Comparison of ENCODE assay signal across 15 cellular contexts in genomic region chr2:191333911-191334357, GRCh38.
A peak's percentile ranks its signal among the peaks of the same experiment; 100 is the strongest.
DNase-seq lines count a peak whose midpoint lies in the region; ATAC-seq, FAIRE-seq and TF ChIP-seq lines count a peak whose summit lies in the region.
"Had no signal": no experiment of that assay in that cellular context is flagged by ENCODE, and none has a peak within 500 bp of the region (broad histone marks: within the 10 kb centered on the region; RNA-seq: fewer than 3 reads in every experiment).

No MANE protein-coding gene starts in this region.

- peaks cover 10% of the 10 kb centered on the region for H3K4me1 Mint-ChIP-seq in nephron progenitor cell
- H3K4me1 Mint-ChIP-seq: B cell had no signal

- H3K4me3 ChIP-seq in left ventricle myocardium inferior: no peak overlapping the region
- H3K4me3 ChIP-seq in adipocyte (ENCODE audit: low read length): peak overlapping the region; percentile 53
- H3K4me3 ChIP-seq in kidney (ENCODE audit: low read length in 2 of 2): no peak overlapping the region
- H3K4me3 ChIP-seq: adrenal gland, right lobe of liver had no signal

- H3K27ac ChIP-seq in left ventricle myocardium inferior (replicated peaks) (peak overlapping the region; percentile 55), kidney (ENCODE audit: low read depth in 2 of 2, low read length in 2 of 2) (no peak overlapping the region)
- H3K27ac ChIP-seq: adrenal gland, right lobe of liver had no signal

- H3K36me3 ChIP-seq in left ventricle myocardium inferior (peaks cover 15% of the 10 kb centered on the region), adipocyte (ENCODE audit: control insufficient read depth, insufficient read depth, low read length, severe bottlenecking) (peaks cover 20% of the 10 kb centered on the region), kidney (ENCODE audit: control insufficient read depth in 1 of 2, insufficient read depth in 2 of 2, low read length in 2 of 2) (peaks cover 0 to 2% of the 10 kb centered on the region in 2 donors)
- H3K36me3 ChIP-seq: adrenal gland had no signal

- H3K9me3 Mint-ChIP-seq in nephron progenitor cell: no peaks in the 10 kb centered on the region
- H3K9me3 Mint-ChIP-seq: activated CD8-positive, alpha-beta T cell treated with anti-CD3 and anti-CD28 coated beads for 36 hours had no signal

- H3K9ac ChIP-seq in adipocyte (ENCODE audit: low read length): peak overlapping the region; percentile 46
- no peak overlapping the region for H3K9ac ChIP-seq in kidney (ENCODE audit: low read length in 2 of 2)

- no peak for ATAC-seq in Right ventricle myocardium inferior
- ATAC-seq: activated CD8-positive, alpha-beta T cell treated with anti-CD3 and anti-CD28 coated beads for 36 hours; esophagus mucosa had no signal

- intact Hi-C loops in left ventricle myocardium inferior (cut with micrococcal nuclease): no loop called here
- intact Hi-C loops in Right ventricle myocardium inferior (cut with DNase I): no loop called here
- intact Hi-C loops in kidney (cut with DNase I): no loop called here

- DNase-seq in left ventricle myocardium inferior (no peak), Right ventricle myocardium inferior (ENCODE audit: missing footprints) (no peak), adipocyte (ENCODE audit: low read depth) (peak; percentile 89), glomerular visceral epithelial cell (ENCODE audit: extremely low spot score) (peak; percentile 72), SHP77 (lab: John Stamatoyannopoulos, UW) (no peak), kidney (no peak), NCI-H2081 (lab: John Stamatoyannopoulos, UW) (no peak), nephron progenitor cell (no peak)
- DNase-seq: activated CD8-positive, alpha-beta T cell treated with anti-CD3 and anti-CD28 coated beads for 36 hours; adrenal gland; GDM1; right lobe of liver; SHP77 treated with DMSO at 0.1 percent for 48 hours had no signal

- H3K36me3 Mint-ChIP-seq in nephron progenitor cell (ENCODE audit: low read depth): peaks cover 64% of the 10 kb centered on the region

- FAIRE-seq in kidney (lab: Jason Lieb, UNC): no peak

- H3K4me3 Mint-ChIP-seq in nephron progenitor cell: no peak overlapping the region
- H3K4me3 Mint-ChIP-seq: activated CD8-positive, alpha-beta T cell treated with anti-CD3 and anti-CD28 coated beads for 36 hours; B cell had no signal

- H3K9me3 ChIP-seq in left ventricle myocardium inferior (replicated peaks) (no peaks in the 10 kb centered on the region), adipocyte (ENCODE audit: control insufficient read depth, low read length) (no peaks in the 10 kb centered on the region), kidney (ENCODE audit: control insufficient read depth in 1 of 2, low read length in 2 of 2) (no peaks in the 10 kb centered on the region)
- H3K9me3 ChIP-seq: adrenal gland, right lobe of liver had no signal

- H3K27me3 ChIP-seq in left ventricle myocardium inferior (ENCODE audit: low read depth) (no peaks in the 10 kb centered on the region), adipocyte (replicated peaks; ENCODE audit: control insufficient read depth, insufficient read depth, low read length) (no peaks in the 10 kb centered on the region)
- H3K27me3 ChIP-seq: adrenal gland, right lobe of liver had no signal

- TF ChIP-seq CTCF in left ventricle myocardium inferior (IDR thresholded peaks at IDR 0.05; ENCODE audit: borderline replicate concordance) (no peak), kidney (IDR thresholded peaks at IDR 0.05; ENCODE audit: borderline replicate concordance, extremely low read depth, insufficient read depth) (no peak), nephron progenitor cell (IDR thresholded peaks at IDR 0.05) (no peak)

- no peak overlapping the region for H3K27ac Mint-ChIP-seq in nephron progenitor cell
- H3K27ac Mint-ChIP-seq: activated CD8-positive, alpha-beta T cell treated with anti-CD3 and anti-CD28 coated beads for 36 hours; B cell had no signal

- H3K4me1 ChIP-seq in left ventricle myocardium inferior (peaks cover 35% of the 10 kb centered on the region), adipocyte (ENCODE audit: control insufficient read depth, insufficient read depth, low read length) (peaks cover 35% of the 10 kb centered on the region), kidney (ENCODE audit: control insufficient read depth in 1 of 2, insufficient read depth in 1 of 2, low read depth in 1 of 2, low read length in 2 of 2) (no peaks in the 10 kb centered on the region)
- H3K4me1 ChIP-seq: adrenal gland had no signal

- no peaks in the 10 kb centered on the region for H3K27me3 Mint-ChIP-seq in nephron progenitor cell (ENCODE audit: low read depth, poor library complexity)
- H3K27me3 Mint-ChIP-seq: activated CD8-positive, alpha-beta T cell treated with anti-CD3 and anti-CD28 coated beads for 36 hours; B cell had no signal

Comparison
In these comparisons a context has a peak if more than half of its experiments do, and no peak if none do; other contexts are left out.
1. DNase-seq: peak in adipocyte (single experiment) and glomerular visceral epithelial cell (single experiment); none in left ventricle myocardium inferior (single experiment), Right ventricle myocardium inferior (single experiment), SHP77 (0 of 2), kidney (single experiment), NCI-H2081 (0 of 2) and nephron progenitor cell (single experiment).